23 cellular contexts compared by ENCODE assay signal in the genomic region with DNA sequence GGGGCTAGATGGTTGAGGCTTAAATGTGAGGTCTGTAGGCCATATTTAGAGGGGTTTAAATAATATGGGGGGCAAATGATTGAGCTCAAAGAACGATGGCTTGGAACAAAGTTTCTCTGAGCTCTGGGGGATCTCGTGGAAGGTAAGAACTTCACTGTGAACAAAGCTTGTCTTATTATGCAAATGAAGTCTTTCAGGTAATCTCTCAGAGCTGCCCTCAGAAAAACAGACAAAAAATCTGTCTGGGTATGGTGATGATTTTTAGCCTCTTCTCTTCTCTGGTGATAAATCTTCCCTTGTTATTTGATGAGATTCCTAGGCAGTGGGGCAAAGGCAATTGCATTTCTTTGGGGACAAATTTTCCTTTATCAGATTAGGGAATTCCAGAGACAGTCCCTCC.
"Had no signal": no experiment of that assay in that cellular context is flagged by ENCODE, and none has a peak within 500 bp of the region (broad histone marks: within the 10 kb centered on the region; RNA-seq: fewer than 3 reads in every experiment).

No MANE protein-coding gene starts in this region.

- H3K27me3 ChIP-seq: brain microvascular endothelial cell, cardiac muscle cell, MG63, Peyer's patch had no signal

- ATAC-seq: activated T-cell treated with anti-CD3 and anti-CD28 coated beads, Interleukin-2, amount 50 U/mL, for 4 hours had no signal

- H3K27ac ChIP-seq: brain microvascular endothelial cell, cardiac muscle cell, Peyer's patch had no signal

- H3K36me3 ChIP-seq: brain microvascular endothelial cell, cardiac muscle cell, MG63, Peyer's patch had no signal

- H3K9me3 ChIP-seq: MG63, Peyer's patch had no signal

- DNase-seq: activated B cell treated with CpG ODN at 0.5 μM for 24 hours; activated CD4-positive, alpha-beta memory T cell treated with anti-CD3 and anti-CD28 coated beads for 36 hours; activated CD4-positive, alpha-beta T cell treated with anti-CD3 and anti-CD28 coated beads for 1 hour; activated CD4-positive, alpha-beta T cell treated with anti-CD3 and anti-CD28 coated beads, Interleukin-2, amount 10 ng/mL, durations not matched to agents 24 days and 14 days; activated CD8-positive, alpha-beta memory T cell treated with anti-CD3 and anti-CD28 coated beads for 24 hours; activated effector memory CD4-positive, alpha-beta T cell treated with anti-CD3 and anti-CD28 coated beads, Interleukin-2, amount 50 U/mL, for 16 hours; activated naive CD4-positive, alpha-beta T cell treated with anti-CD3 and anti-CD28 coated beads, Interleukin-2, amount 10 ng/mL, durations not matched to agents 7 days and 5 days; activated naive CD8-positive, alpha-beta T cell treated with anti-CD3 and anti-CD28 coated beads for 36 hours; activated T-cell treated with anti-CD3 and anti-CD28 coated beads, Interleukin-2, amount 50 U/mL, for 4 hours; brain microvascular endothelial cell; MG63; MV-4-11; NCI-H1092 treated with DMSO at 0.1 percent for 48 hours; NCI-H1417 treated with DMSO at 0.1 percent for 48 hours; NCI-H1694; NCI-H2029; NCI-H2107; NCI-H510A treated with DMSO at 0.1 percent for 48 hours; NCI-H69; NK-92 treated with Interleukin-12 subunit alpha and Interleukin-12 subunit beta, amount 100 ng/mL, for 24 hours; Peyer's patch; SHP77 had no signal

- H3K4me1 ChIP-seq: Peyer's patch had no signal

- H3K4me3 ChIP-seq: cardiac muscle cell, MG63, Peyer's patch had no signal
